ENCODE assay signal across 24 cellular contexts in the genomic region with DNA sequence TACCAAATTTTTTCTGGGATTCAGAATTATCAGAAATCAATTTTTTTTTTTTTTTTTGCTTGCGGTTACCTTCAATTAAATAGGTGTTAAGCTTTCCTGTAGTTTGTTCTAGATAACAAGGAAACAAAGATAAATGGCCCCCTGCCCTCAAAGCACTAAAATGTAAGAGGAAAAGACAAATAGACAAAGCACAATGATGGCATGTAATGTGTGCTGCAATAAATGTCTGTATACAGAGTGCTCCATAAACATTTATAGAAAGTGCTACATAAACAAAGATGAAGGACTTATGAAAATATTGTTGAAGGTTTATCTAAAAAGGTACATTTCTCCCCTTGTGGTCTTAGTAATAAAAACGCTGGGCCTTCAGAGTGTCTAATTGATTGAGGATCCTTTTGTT.
"Had no signal": no experiment of that assay in that cellular context is flagged by ENCODE, and none has a peak within 500 bp of the region (broad histone marks: within the 10 kb centered on the region; RNA-seq: fewer than 3 reads in every experiment).

No MANE protein-coding gene starts in this region.

- H3K27me3 Mint-ChIP-seq: dendritic cell treated with granulocyte-macrophage colony-stimulating factor and Interleukin-4, amounts not matched to agents 40 ng/mL and 50 ng/mL, for 4 days; effector memory CD8-positive, alpha-beta T cell had no signal

- H3K4me3 Mint-ChIP-seq: dendritic cell treated with granulocyte-macrophage colony-stimulating factor and Interleukin-4, amounts not matched to agents 40 ng/mL and 50 ng/mL, for 4 days; effector memory CD8-positive, alpha-beta T cell; endodermal cell; mesothelial cell of epicardium; naive B cell; naive thymus-derived CD8-positive, alpha-beta T cell had no signal

- DNase-seq: cortex of kidney; effector CD8-positive, alpha-beta T cell; effector memory CD8-positive, alpha-beta T cell; endodermal cell; erythroblast; esophagus squamous epithelium; foreskin fibroblast; foreskin melanocyte; gastrocnemius medialis; glutamatergic neuron; head of caudate nucleus; heart right ventricle; hippocampal formation; left cardiac atrium; left lung; left ventricle myocardium superior; lower lobe of right lung; mesenchymal stem cell; mucosa of descending colon; naive B cell; naive thymus-derived CD8-positive, alpha-beta T cell had no signal

- H3K4me1 Mint-ChIP-seq: mesothelial cell of epicardium; naive B cell; naive thymus-derived CD8-positive, alpha-beta T cell had no signal

- ATAC-seq: effector memory CD8-positive, alpha-beta T cell; esophagus mucosa; gastrocnemius medialis; heart right ventricle; left cardiac atrium; left lung; left ventricle myocardium superior; lower lobe of right lung; mucosa of descending colon; naive thymus-derived CD8-positive, alpha-beta T cell had no signal

- H3K9me3 Mint-ChIP-seq: dendritic cell treated with granulocyte-macrophage colony-stimulating factor and Interleukin-4, amounts not matched to agents 40 ng/mL and 50 ng/mL, for 4 days; endodermal cell had no signal

- H3K36me3 Mint-ChIP-seq: mesothelial cell of epicardium; naive B cell; naive thymus-derived CD8-positive, alpha-beta T cell had no signal

- H3K27ac Mint-ChIP-seq: dendritic cell treated with granulocyte-macrophage colony-stimulating factor and Interleukin-4, amounts not matched to agents 40 ng/mL and 50 ng/mL, for 4 days; effector memory CD8-positive, alpha-beta T cell; endodermal cell; mesothelial cell of epicardium; naive B cell; naive thymus-derived CD8-positive, alpha-beta T cell had no signal
